17 cellular contexts compared by ENCODE assay signal in genomic region chr17:17353625-17354484, GRCh38. TPM values are rescaled to one million over a fixed set of nuclear protein-coding genes. Genes with fewer than 3 reads are reported as not detected.
DNase-seq lines count a peak whose midpoint lies in the region; ATAC-seq, FAIRE-seq and TF ChIP-seq lines count a peak whose summit lies in the region.
"Had no signal": no experiment of that assay in that cellular context is flagged by ENCODE, and none has a peak within 500 bp of the region (broad histone marks: within the 10 kb centered on the region; RNA-seq: fewer than 3 reads in every experiment).

No MANE protein-coding gene starts in this region.

- no peak for TF ChIP-seq POLR2A in GM12892 (IDR thresholded peaks at IDR 0.05; ENCODE audit: low read depth, low read length)

- no peak overlapping the region; the same call in 2 of the 3 replicates for H3K4me3 Mint-ChIP-seq in GM23338
- H3K4me3 Mint-ChIP-seq: CD4-positive, alpha-beta memory T cell; IgD-negative memory B cell had no signal

- H3K9me3 Mint-ChIP-seq in GM23338 = 0 out of 3 replicates have a peak, but pooled peaks cover 1% of the 10 kb centered on the region

- H4K20me1 ChIP-seq in GM23338 (replicated peaks; ENCODE audit: insufficient read depth) (no peaks in the 10 kb centered on the region), hepatocyte (ENCODE audit: insufficient read depth, poor library complexity, severe bottlenecking) (no peaks in the 10 kb centered on the region)

- H3K4me1 Mint-ChIP-seq in GM23338 = peaks cover 11% of the 10 kb centered on the region

- intact Hi-C loops in sciatic nerve (cut with DNase I) = loop anchor here (2.0 kb wide), 1 partner anchor 287 kb away; no protein-coding TSS in a partner anchor

- H3K27me3 ChIP-seq in GM23338 (ENCODE audit: insufficient read depth) = no peaks in the 10 kb centered on the region
- H3K27me3 ChIP-seq in hepatocyte = no peaks in the 10 kb centered on the region
- H3K27me3 ChIP-seq: BE2C had no signal

- H3K4me3 ChIP-seq in GM23338 = no peak overlapping the region
- no peak overlapping the region for H3K4me3 ChIP-seq in hepatocyte

- FAIRE-seq in GM12892 (lab: Jason Lieb, UNC) = no peak
- FAIRE-seq: RCC 7860 had no signal

- H3K4me2 ChIP-seq in GM23338 (no peak overlapping the region), hepatocyte (no peak overlapping the region)

- peaks cover 21% of the 10 kb centered on the region for H3K27me3 Mint-ChIP-seq in GM23338 (ENCODE audit: insufficient read depth, low read depth, poor library complexity)

- TF ChIP-seq CTCF in GM23338 (conservative IDR thresholded peaks at IDR 0.05; ENCODE audit: low read depth in 2 of 2) (no peak), hepatocyte (IDR thresholded peaks at IDR 0.05; ENCODE audit: poor library complexity) (no peak)

- H3K36me3 ChIP-seq in GM23338 (ENCODE audit: insufficient read depth) (no peaks in the 10 kb centered on the region), hepatocyte (replicated peaks; ENCODE audit: insufficient read depth, low read depth) (no peaks in the 10 kb centered on the region)
- H3K36me3 ChIP-seq: BE2C had no signal

- no peak overlapping the region for H2AFZ ChIP-seq in GM23338
- no peak overlapping the region for H2AFZ ChIP-seq in hepatocyte

- H3K79me2 ChIP-seq in GM23338 (replicated peaks; ENCODE audit: insufficient read depth) (no peaks in the 10 kb centered on the region), hepatocyte (no peaks in the 10 kb centered on the region)

- ATAC-seq in GM23338 (no peak), sciatic nerve (no peak), GM18502 (IDR thresholded peaks at IDR 0.05; ENCODE audit: poor library complexity, unreplicated experiment) (no peak)

- DNase-seq in GM12892 (ENCODE audit: insufficient read length) = peak; percentile 7
- no peak for DNase-seq in GM23338 (ENCODE audit: low spot score)
- peak; percentile 3 for DNase-seq in hepatocyte (ENCODE audit: low spot score)
- peak; percentile 58 for DNase-seq in sciatic nerve (ENCODE audit: low spot score)
- DNase-seq in COLO668 (lab: John Stamatoyannopoulos, UW; ENCODE audit: unreplicated experiment) = no peak
- no peak for DNase-seq in OCI-M1 (lab: John Stamatoyannopoulos, UW)
- DNase-seq: BE2C; CD4-positive, alpha-beta memory T cell; DMS 273 treated with DMSO at 0.1 percent for 48 hours; NCI-H1417; NCI-H2029; NCI-H2171 treated with DMSO at 0.1 percent for 48 hours; NCI-H510A treated with DMSO at 0.1 percent for 48 hours; SHP77 treated with DMSO at 0.1 percent for 48 hours had no signal

- H3K9me2 ChIP-seq in GM23338 (ENCODE audit: insufficient read depth) (no peaks in the 10 kb centered on the region), hepatocyte (replicated peaks; ENCODE audit: insufficient read depth) (no peaks in the 10 kb centered on the region)

- no peaks in the 10 kb centered on the region for H3F3A ChIP-seq in GM23338 (replicated peaks; ENCODE audit: low read depth)

- no peaks in the 10 kb centered on the region for H3K9me3 ChIP-seq in hepatocyte (ENCODE audit: low read depth)
- H3K9me3 ChIP-seq: BE2C had no signal

- H3K36me3 Mint-ChIP-seq in GM23338 (ENCODE audit: low read depth) = no peaks in the 10 kb centered on the region
- H3K36me3 Mint-ChIP-seq: CD4-positive, alpha-beta memory T cell; IgD-negative memory B cell had no signal

- 85% methylated on average over 15 of the region's 15 CpGs for WGBS in hepatocyte (ENCODE audit: low lambda C conversion rate, missing lambda C conversion rate)

- 0 out of 2 replicates have a peak overlapping the region, but pooled peaks have one; percentile 7 for H3K27ac Mint-ChIP-seq in GM23338
- H3K27ac Mint-ChIP-seq: IgD-negative memory B cell had no signal

- H3K27ac ChIP-seq in GM23338 (ENCODE audit: low read depth) (no peak overlapping the region), hepatocyte (no peak overlapping the region)

- H3K4me1 ChIP-seq in GM23338 (ENCODE audit: insufficient read depth) (peaks cover 5% of the 10 kb centered on the region; the same call in 1 of the 2 replicates), hepatocyte (ENCODE audit: insufficient read depth) (peaks cover 4% of the 10 kb centered on the region)

TF ChIP-seq in GM23338, 12 proteins besides CTCF, POLR2A, EP300 and RAD21 (continues in another document):
- TF ChIP-seq NANOG (IDR thresholded peaks at IDR 0.05; ENCODE audit: borderline replicate concordance) (no peak), ZNF114 (CRISPR knock-in tag; IDR thresholded peaks at IDR 0.05) (no peak), STAT1 (IDR thresholded peaks at IDR 0.05; ENCODE audit: unreplicated experiment) (no peak), CREB1 (CRISPR knock-in tag; IDR thresholded peaks at IDR 0.05; ENCODE audit: low read depth) (no peak), ETS1 (IDR thresholded peaks at IDR 0.05) (no peak), EZH2 (IDR thresholded peaks at IDR 0.05; ENCODE audit: low read depth, unreplicated experiment) (no peak), ZNF462 (CRISPR knock-in tag; IDR thresholded peaks at IDR 0.05) (no peak), ZNF331 (CRISPR knock-in tag; IDR thresholded peaks at IDR 0.05; ENCODE audit: low read depth) (no peak), POLR2AphosphoS5 (IDR thresholded peaks at IDR 0.05; ENCODE audit: low read depth) (no peak), EZH2phosphoT487 (IDR thresholded peaks at IDR 0.05; ENCODE audit: unreplicated experiment) (no peak)

RNA-seq across cellular contexts. Expression of gene NT5M, which starts 50.7 kb away (rescaled TPM):
- polyA plus RNA-seq in GM12892 (2012; ENCODE audit: missing spikeins) = 1.6 TPM
- total RNA-seq in GM23338 (2014; rRNA removed; shearing (Covaris generic)) = 10.6 and 14.7 TPM in 2 replicates
- 6.0 and 6.1 TPM in 2 replicates for polyA plus RNA-seq in GM23338 (2016; fragmentation: Nextera tagmentation; extraction: Ambion mirVana)
- 2.6 and 3.4 TPM in 2 replicates for total RNA-seq in hepatocyte
- polyA plus RNA-seq in hepatocyte = 3.3 and 3.5 TPM in 2 replicates
- 3.9 TPM for total RNA-seq in sciatic nerve

Comparison
In these comparisons a context has a peak if more than half of its experiments do, and no peak if none do; other contexts are left out.
1. DNase-seq: peak in GM12892 (single experiment), hepatocyte (single experiment) and sciatic nerve (single experiment); none in GM23338 (single experiment), COLO668 (single experiment) and OCI-M1 (single experiment).